In the genomic region with DNA sequence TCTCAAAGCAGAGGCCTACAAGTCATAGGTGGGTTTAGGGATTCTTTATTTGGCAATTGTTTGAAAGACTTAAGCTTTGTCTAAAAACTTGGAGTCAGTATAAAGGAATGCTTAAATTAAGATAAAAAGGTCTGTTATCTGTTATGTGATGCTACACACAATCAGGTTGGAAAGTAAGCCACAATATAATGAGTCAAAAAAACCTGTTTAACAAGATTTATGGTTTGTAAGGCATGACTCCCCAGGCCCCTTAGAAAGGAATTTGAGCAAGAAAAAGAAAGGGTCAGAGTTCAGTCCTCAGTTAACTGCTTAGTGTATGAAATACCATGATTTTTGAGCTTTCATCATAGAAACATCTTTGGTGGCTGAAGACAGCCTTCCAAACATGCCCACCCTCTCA, we compare ENCODE assay signal across 16 cellular contexts.
"Had no signal": no experiment of that assay in that cellular context is flagged by ENCODE, and none has a peak within 500 bp of the region (broad histone marks: within the 10 kb centered on the region; RNA-seq: fewer than 3 reads in every experiment).

No MANE protein-coding gene starts in this region.

- H3K9me3 Mint-ChIP-seq: activated CD4-positive, alpha-beta T cell treated with anti-CD3 and anti-CD28 coated beads, Interleukin-2, amount 10 ng/mL, durations not matched to agents 7 days and 5 days; activated naive CD8-positive, alpha-beta T cell treated with anti-CD3 and anti-CD28 coated beads for 36 hours; activated T-cell treated with anti-CD3 and anti-CD28 coated beads, Interleukin-2, amount 50 U/mL, for 4 hours; memory B cell; nephron progenitor cell had no signal

- H3K27me3 ChIP-seq: cardiac muscle cell, pancreas had no signal

- H3K9me3 ChIP-seq: mucosa of descending colon, pancreas had no signal

- H3K27me3 Mint-ChIP-seq: activated CD4-positive, alpha-beta T cell treated with anti-CD3 and anti-CD28 coated beads, Interleukin-2, amount 10 ng/mL, durations not matched to agents 7 days and 5 days; memory B cell had no signal

- H3K36me3 Mint-ChIP-seq: activated naive CD8-positive, alpha-beta T cell treated with anti-CD3 and anti-CD28 coated beads for 36 hours; memory B cell had no signal

- H3K4me1 ChIP-seq: pancreas had no signal

- DNase-seq: activated CD4-positive, alpha-beta T cell treated with anti-CD3 and anti-CD28 coated beads, Interleukin-2, amount 10 ng/mL, durations not matched to agents 7 days and 5 days; activated naive CD4-positive, alpha-beta T cell treated with Interleukin-2 at 50 U/mL for 16 hours; activated naive CD8-positive, alpha-beta T cell treated with anti-CD3 and anti-CD28 coated beads for 36 hours; activated T-cell treated with anti-CD3 and anti-CD28 coated beads, Interleukin-2, amount 50 U/mL, for 4 hours; amniotic stem cell; effector CD4-positive, alpha-beta T cell; foreskin melanocyte; mucosa of descending colon; nephron progenitor cell; pancreas; right cardiac atrium; stimulated activated CD4-positive, alpha-beta T cell treated with anti-CD3 and anti-CD28 coated beads, Interleukin-4, amount 100 ng/mL, for 4 hours; stimulated activated naive CD8-positive, alpha-beta T cell treated with anti-CD3 and anti-CD28 coated beads, Interleukin-15, Interleukin-2, amounts not matched to agents 100 U/mL and 50 U/mL, for 24 hours had no signal

- H3K4me3 ChIP-seq: cardiac muscle cell, mucosa of descending colon, pancreas had no signal

- H3K27ac Mint-ChIP-seq: activated CD4-positive, alpha-beta T cell treated with anti-CD3 and anti-CD28 coated beads, Interleukin-2, amount 10 ng/mL, durations not matched to agents 7 days and 5 days; activated naive CD8-positive, alpha-beta T cell treated with anti-CD3 and anti-CD28 coated beads for 36 hours; memory B cell; nephron progenitor cell had no signal

- H3K36me3 ChIP-seq: cardiac muscle cell, pancreas had no signal

- H3K4me3 Mint-ChIP-seq: activated CD4-positive, alpha-beta T cell treated with anti-CD3 and anti-CD28 coated beads, Interleukin-2, amount 10 ng/mL, durations not matched to agents 7 days and 5 days; activated naive CD8-positive, alpha-beta T cell treated with anti-CD3 and anti-CD28 coated beads for 36 hours; activated T-cell treated with anti-CD3 and anti-CD28 coated beads, Interleukin-2, amount 50 U/mL, for 4 hours; memory B cell; nephron progenitor cell had no signal

- H3K27ac ChIP-seq: cardiac muscle cell, pancreas, VCaP had no signal

- H3K4me1 Mint-ChIP-seq: activated CD4-positive, alpha-beta T cell treated with anti-CD3 and anti-CD28 coated beads, Interleukin-2, amount 10 ng/mL, durations not matched to agents 7 days and 5 days; activated naive CD8-positive, alpha-beta T cell treated with anti-CD3 and anti-CD28 coated beads for 36 hours; memory B cell; nephron progenitor cell had no signal
